In the genomic region with DNA sequence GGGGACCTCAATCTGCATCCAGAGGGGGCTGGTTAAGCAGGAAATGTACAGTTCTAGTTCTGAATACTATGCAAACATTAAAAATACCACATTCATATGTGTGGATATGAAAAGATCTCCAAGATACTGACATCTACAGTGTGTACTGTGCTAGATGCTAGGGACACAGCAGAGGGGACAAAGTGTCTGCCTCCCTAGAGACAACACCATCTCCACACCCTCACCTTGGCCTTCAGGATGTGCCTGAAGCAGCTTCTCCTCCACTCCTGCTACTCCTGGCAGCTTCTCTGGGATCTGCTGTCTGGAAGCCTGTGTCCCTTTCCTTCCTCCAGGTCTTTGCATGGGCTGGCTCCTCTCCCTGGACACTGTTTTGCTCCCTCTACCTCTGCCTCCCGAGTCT, we compare ENCODE assay signal across 26 cellular contexts. TPM values are rescaled to one million over a fixed set of nuclear protein-coding genes. Genes with fewer than 3 reads are reported as not detected.
A peak's percentile ranks its signal among the peaks of the same experiment; 100 is the strongest.
DNase-seq lines count a peak whose midpoint lies in the region; ATAC-seq, FAIRE-seq and TF ChIP-seq lines count a peak whose summit lies in the region.
"Had no signal": no experiment of that assay in that cellular context is flagged by ENCODE, and none has a peak within 500 bp of the region (broad histone marks: within the 10 kb centered on the region; RNA-seq: fewer than 3 reads in every experiment).

No MANE protein-coding gene starts in this region.

- intact Hi-C loops in kidney (cut with DNase I) = no loop called here
- intact Hi-C loops in activated naive CD4-positive, alpha-beta T cell treated with anti-CD3 and anti-CD28 coated beads for 36 hours (cut with micrococcal nuclease) = no loop called here

- no peaks in the 10 kb centered on the region for H3K27me3 ChIP-seq in CD8-positive, alpha-beta memory T cell (ENCODE audit: insufficient read depth, low read length, poor library complexity, severe bottlenecking)
- H3K27me3 ChIP-seq in H1 (replicated peaks in 1 of 4; ENCODE audit: control insufficient read depth in 3 of 4, extremely low read depth in 1 of 4, insufficient read depth in 3 of 4, low read length in 3 of 4) = no peaks in the 10 kb centered on the region
- H3K27me3 ChIP-seq in trophoblast cell (ENCODE audit: insufficient read depth, low read length) = no peaks in the 10 kb centered on the region
- H3K27me3 ChIP-seq: heart right ventricle, vagina had no signal

- DNase-seq in CD8-positive, alpha-beta memory T cell = no peak
- DNase-seq in H1 (ENCODE audit: low read depth in 1 of 2, low spot score in 2 of 2) (no peak), trophoblast cell (no peak), kidney (no peak), NCI-H1694 treated with DMSO at 0.1 percent for 48 hours (lab: John Stamatoyannopoulos, UW) (no peak)
- DNase-seq in activated naive CD4-positive, alpha-beta T cell treated with anti-CD3 and anti-CD28 coated beads for 36 hours = no peak
- DNase-seq: activated B cell treated with CpG ODN at 0.5 μM for 24 hours; activated CD4-positive, alpha-beta T cell treated with anti-CD3 and anti-CD28 coated beads, Interleukin-2, amount 50 U/mL, for 48 hours; activated naive CD4-positive, alpha-beta T cell treated with anti-CD3 and anti-CD28 coated beads, Interleukin-2, amount 10 ng/mL, durations not matched to agents 7 days and 5 days; anterior cingulate cortex; C1 segment of cervical spinal cord; central memory CD4-positive, alpha-beta T cell; heart right ventricle; mesendoderm; MM.1S; naive B cell; NCI-H1417; NCI-H446 treated with DMSO at 0.1 percent for 48 hours; Right ventricle myocardium superior; stimulated activated CD4-positive, alpha-beta T cell treated with anti-CD3 and anti-CD28 coated beads, Interleukin-1b, Interleukin-23, amount 100 ng/mL, for 48 hours; T1000 had no signal

- H4K12ac ChIP-seq in trophoblast cell (ENCODE audit: low read depth, low read length) = no peak overlapping the region

- no peak overlapping the region for H3K4me2 ChIP-seq in H1 (ENCODE audit: insufficient read depth in 1 of 2, low read depth in 2 of 2, low read length in 2 of 2)
- no peak overlapping the region for H3K4me2 ChIP-seq in trophoblast cell (ENCODE audit: low read length)

- peaks cover 25% of the 10 kb centered on the region for H3K4me1 ChIP-seq in CD8-positive, alpha-beta memory T cell (ENCODE audit: insufficient read depth, low read length)
- H3K4me1 ChIP-seq in H1 (replicated peaks in 1 of 4; ENCODE audit: control insufficient read depth in 3 of 4, insufficient read depth in 4 of 4, low read length in 3 of 4) (peaks cover 0 to 5% (median 0%) of the 10 kb centered on the region in 4 experiments; a peak in 1 of 7 replicates), trophoblast cell (ENCODE audit: control insufficient read depth in 1 of 2, insufficient read depth in 2 of 2, low read length in 2 of 2) (peaks cover 0 to 2% of the 10 kb centered on the region in 2 experiments), kidney (ENCODE audit: control insufficient read depth in 1 of 2, insufficient read depth in 1 of 2, low read depth in 1 of 2, low read length in 2 of 2) (no peaks in the 10 kb centered on the region)
- H3K4me1 ChIP-seq: vagina had no signal

- H3K4me3 Mint-ChIP-seq in CD8-positive, alpha-beta memory T cell = peak overlapping the region in 4 of 7 donors; percentile 26 to 83 (median 74)
- no peak overlapping the region for H3K4me3 Mint-ChIP-seq in activated naive CD4-positive, alpha-beta T cell treated with anti-CD3 and anti-CD28 coated beads for 36 hours
- H3K4me3 Mint-ChIP-seq: activated B cell treated with CpG ODN at 0.5 μM for 24 hours; activated naive CD4-positive, alpha-beta T cell treated with anti-CD3 and anti-CD28 coated beads, Interleukin-2, amount 10 ng/mL, durations not matched to agents 7 days and 5 days; naive B cell had no signal

- H3K9me3 Mint-ChIP-seq in CD8-positive, alpha-beta memory T cell = no peaks in the 10 kb centered on the region
- H3K9me3 Mint-ChIP-seq in activated naive CD4-positive, alpha-beta T cell treated with anti-CD3 and anti-CD28 coated beads for 36 hours = no peaks in the 10 kb centered on the region
- H3K9me3 Mint-ChIP-seq: activated B cell treated with CpG ODN at 0.5 μM for 24 hours; activated naive CD4-positive, alpha-beta T cell treated with anti-CD3 and anti-CD28 coated beads, Interleukin-2, amount 10 ng/mL, durations not matched to agents 7 days and 5 days; naive B cell had no signal

- H3K79me1 ChIP-seq in H1 (ENCODE audit: low read depth, low read length) = peaks cover 2% of the 10 kb centered on the region; the same call in 1 of the 2 replicates
- H3K79me1 ChIP-seq in trophoblast cell (ENCODE audit: low read length) = no peaks in the 10 kb centered on the region

- H3K4me1 Mint-ChIP-seq in CD8-positive, alpha-beta memory T cell = peaks cover 33 to 39% (median 37%) of the 10 kb centered on the region in 3 donors
- no peaks in the 10 kb centered on the region for H3K4me1 Mint-ChIP-seq in activated naive CD4-positive, alpha-beta T cell treated with anti-CD3 and anti-CD28 coated beads for 36 hours (ENCODE audit: low read depth)
- H3K4me1 Mint-ChIP-seq: activated B cell treated with CpG ODN at 0.5 μM for 24 hours; activated naive CD4-positive, alpha-beta T cell treated with anti-CD3 and anti-CD28 coated beads, Interleukin-2, amount 10 ng/mL, durations not matched to agents 7 days and 5 days; naive B cell had no signal

- H3K27ac Mint-ChIP-seq in CD8-positive, alpha-beta memory T cell = peak overlapping the region; percentile 20 to 98 (median 86)
- H3K27ac Mint-ChIP-seq in activated naive CD4-positive, alpha-beta T cell treated with anti-CD3 and anti-CD28 coated beads for 36 hours = no peak overlapping the region
- H3K27ac Mint-ChIP-seq: activated B cell treated with CpG ODN at 0.5 μM for 24 hours; activated naive CD4-positive, alpha-beta T cell treated with anti-CD3 and anti-CD28 coated beads, Interleukin-2, amount 10 ng/mL, durations not matched to agents 7 days and 5 days had no signal

- no peaks in the 10 kb centered on the region for H3K27me3 Mint-ChIP-seq in CD8-positive, alpha-beta memory T cell
- H3K27me3 Mint-ChIP-seq in activated naive CD4-positive, alpha-beta T cell treated with anti-CD3 and anti-CD28 coated beads for 36 hours (ENCODE audit: low read depth) = no peaks in the 10 kb centered on the region
- H3K27me3 Mint-ChIP-seq: activated B cell treated with CpG ODN at 0.5 μM for 24 hours, naive B cell had no signal

- no peak overlapping the region for H3K4ac ChIP-seq in H1 (replicated peaks; ENCODE audit: insufficient read length, low read depth, low read length)
- no peak overlapping the region for H3K4ac ChIP-seq in trophoblast cell (ENCODE audit: low read depth, low read length)

- H3K18ac ChIP-seq in H1 (ENCODE audit: extremely low read depth, low read length) = no peak overlapping the region
- H3K18ac ChIP-seq in trophoblast cell (ENCODE audit: low read length) = peak overlapping the region; percentile 5

- H3K14ac ChIP-seq in H1 (ENCODE audit: insufficient read length) (no peak overlapping the region), trophoblast cell (ENCODE audit: low read length) (no peak overlapping the region)

- no peak for ATAC-seq in GM18502 (IDR thresholded peaks at IDR 0.05; ENCODE audit: poor library complexity, unreplicated experiment)
- ATAC-seq: HCT116, heart right ventricle, left lobe of liver had no signal

- TF ChIP-seq RAD21 in H1 (IDR thresholded peaks at IDR 0.05 in 1 of 2, conservative IDR thresholded peaks at IDR 0.05 in 1 of 2; ENCODE audit: low read depth in 2 of 2, low read length in 2 of 2) = no peak

- TF ChIP-seq CTCF in VCaP (conservative IDR thresholded peaks at IDR 0.05) (no peak), H1 (IDR thresholded peaks at IDR 0.05; ENCODE audit: control extremely low read depth in 1 of 3, insufficient read depth in 1 of 3, low read depth in 1 of 3, low read length in 3 of 3) (no peak), kidney (IDR thresholded peaks at IDR 0.05; ENCODE audit: borderline replicate concordance, extremely low read depth, insufficient read depth) (no peak)

- no peak overlapping the region for H3K9ac ChIP-seq in H1 (replicated peaks in 1 of 4; ENCODE audit: extremely low read depth in 1 of 4, low read depth in 3 of 4, low read length in 3 of 4)
- H3K9ac ChIP-seq in trophoblast cell (ENCODE audit: low read length) = no peak overlapping the region
- H3K9ac ChIP-seq in kidney (ENCODE audit: low read length in 2 of 2) = no peak overlapping the region

- H4K20me1 ChIP-seq in H1 (replicated peaks in 1 of 2; ENCODE audit: control insufficient read depth in 1 of 2, insufficient read depth in 2 of 2, low read length in 2 of 2) = peaks cover 0 to 1% of the 10 kb centered on the region in 2 experiments

- H3K79me2 ChIP-seq in H1 (ENCODE audit: control insufficient read depth in 1 of 2, insufficient read depth in 2 of 2, low read length in 2 of 2) (no peaks in the 10 kb centered on the region), trophoblast cell (ENCODE audit: control insufficient read depth, insufficient read depth, low read length, poor library complexity) (no peaks in the 10 kb centered on the region)

- no peaks in the 10 kb centered on the region for H3K36me3 ChIP-seq in CD8-positive, alpha-beta memory T cell (ENCODE audit: insufficient read depth, low read length)
- H3K36me3 ChIP-seq in H1 (ENCODE audit: control insufficient read depth in 2 of 4, insufficient read depth in 4 of 4, low read length in 3 of 4) = no peaks in the 10 kb centered on the region
- H3K36me3 ChIP-seq in trophoblast cell (ENCODE audit: control insufficient read depth in 1 of 2, insufficient read depth in 2 of 2, low read length in 2 of 2) = no peaks in the 10 kb centered on the region
- no peaks in the 10 kb centered on the region for H3K36me3 ChIP-seq in kidney (ENCODE audit: control insufficient read depth in 1 of 2, insufficient read depth in 2 of 2, low read length in 2 of 2)
- H3K36me3 ChIP-seq: vagina had no signal

- no peak for TF ChIP-seq EP300 in H1 (IDR thresholded peaks at IDR 0.05; ENCODE audit: borderline replicate concordance in 1 of 2, low read depth in 2 of 2, low read length in 2 of 2)

- POLR2A ChIA-PET in CD8-positive, alpha-beta memory T cell (lab: Charles Lee) = no interaction called here
- POLR2A ChIA-PET in H1 (lab: Charles Lee; ENCODE audit: partially characterized antibody) = interaction anchor here (0.6 to 4.2 kb wide), 11 partner anchors 10 to 279 kb away, joined by 3 to 25 read pairs (median 4); partner anchors contain the start of genes DYNLL1, RPLP0 and SRSF9

- CTCF ChIA-PET in CD8-positive, alpha-beta memory T cell (lab: Charles Lee) = interaction anchor here (1.4 to 2.3 kb wide), 2 partner anchors 10 to 11 kb away, joined by 3 to 7 read pairs; partner anchors contain the start of gene SRSF9
- CTCF ChIA-PET in H1 (lab: Charles Lee; ENCODE audit: partially characterized antibody) = interaction anchor here (0.6 to 1.9 kb wide), 5 partner anchors 10 to 48 kb away, joined by 3 to 5 read pairs (median 4); partner anchors contain the start of gene DYNLL1
- CTCF ChIA-PET in activated naive CD4-positive, alpha-beta T cell treated with anti-CD3 and anti-CD28 coated beads for 36 hours (lab: Charles Lee) = interaction anchor here (1.7 kb wide), 1 partner anchor 10 kb away, joined by 6 read pairs; the partner anchor contains the start of gene SRSF9

- H2BK20ac ChIP-seq in H1 (ENCODE audit: low read length) = no peak overlapping the region

- no peak overlapping the region for H2AFZ ChIP-seq in H1 (ENCODE audit: low read length)
- H2AFZ ChIP-seq in trophoblast cell (ENCODE audit: insufficient read depth, low read length, poor library complexity) = no peak overlapping the region

- H3K23me2 ChIP-seq in H1 (ENCODE audit: low read depth, low read length) = no peaks in the 10 kb centered on the region

- H2BK12ac ChIP-seq in H1 (ENCODE audit: low read depth, low read length) = peak overlapping the region; percentile 86; the same call in 1 of the 2 replicates
- H2BK12ac ChIP-seq in trophoblast cell (ENCODE audit: low read length) = no peak overlapping the region

- H2BK5ac ChIP-seq in H1 (ENCODE audit: low read depth, low read length) (no peak overlapping the region), trophoblast cell (ENCODE audit: low read depth, low read length, poor library complexity) (no peak overlapping the region)

- H2BK15ac ChIP-seq in H1 (ENCODE audit: low read length) = no peak overlapping the region

- WGBS in H1 (ENCODE audit: extremely low coverage in 1 of 2, insufficient coverage in 1 of 2, insufficient read length in 1 of 2, insufficient replicate concordance in 2 of 2, low coverage in 1 of 2, low lambda C conversion rate in 2 of 2, missing lambda C conversion rate in 1 of 2), 2 experiments = 91% methylated on average over 1 of the region's 1 CpG; no CpG with 5 or more reads in 1 of the 2 experiments
- no CpG with 5 or more reads among the region's 1 CpG for WGBS in trophoblast cell (ENCODE audit: extremely low coverage, insufficient coverage, insufficient read length)

- no peaks in the 10 kb centered on the region for H3K9me3 ChIP-seq in CD8-positive, alpha-beta memory T cell (ENCODE audit: low read length)
- H3K9me3 ChIP-seq in H1 (ENCODE audit: insufficient read depth in 2 of 2, low read depth in 1 of 2, low read length in 1 of 2) (no peaks in the 10 kb centered on the region), trophoblast cell (ENCODE audit: insufficient read depth, low read depth, low read length) (no peaks in the 10 kb centered on the region), kidney (ENCODE audit: control insufficient read depth in 1 of 2, low read length in 2 of 2) (no peaks in the 10 kb centered on the region)
- H3K9me3 ChIP-seq: heart right ventricle, vagina had no signal

- H4K8ac ChIP-seq in H1 (ENCODE audit: extremely low read depth, insufficient read depth, low read length) = no peak overlapping the region
- H4K8ac ChIP-seq in trophoblast cell (ENCODE audit: low read depth, low read length) = no peak overlapping the region

- no peak overlapping the region for H2BK120ac ChIP-seq in H1 (replicated peaks; ENCODE audit: low read depth, low read length)
- no peak overlapping the region for H2BK120ac ChIP-seq in trophoblast cell (ENCODE audit: insufficient read depth, low read length, poor library complexity)

- no peak overlapping the region for H2AK5ac ChIP-seq in H1 (ENCODE audit: low read depth, low read length)
- no peak overlapping the region for H2AK5ac ChIP-seq in trophoblast cell (ENCODE audit: low read length)

- H3K36me3 Mint-ChIP-seq in CD8-positive, alpha-beta memory T cell = peaks cover 0 to 3% (median 0%) of the 10 kb centered on the region in 3 donors
- H3K36me3 Mint-ChIP-seq in activated naive CD4-positive, alpha-beta T cell treated with anti-CD3 and anti-CD28 coated beads for 36 hours (ENCODE audit: low read depth) = no peaks in the 10 kb centered on the region
- H3K36me3 Mint-ChIP-seq: activated naive CD4-positive, alpha-beta T cell treated with anti-CD3 and anti-CD28 coated beads, Interleukin-2, amount 10 ng/mL, durations not matched to agents 7 days and 5 days; naive B cell had no signal

- H3K23ac ChIP-seq in H1 (ENCODE audit: insufficient read length) (no peak overlapping the region), trophoblast cell (ENCODE audit: low read length) (no peak overlapping the region)

- no peak overlapping the region for H4K5ac ChIP-seq in H1 (ENCODE audit: insufficient read length, low read depth, low read length)

- FAIRE-seq in H1 (lab: Jason Lieb, UNC) (no peak), kidney (lab: Jason Lieb, UNC) (no peak)

- H3K56ac ChIP-seq in H1 (replicated peaks; ENCODE audit: insufficient read length, low read depth, low read length) = no peak overlapping the region

- no peak overlapping the region for H3K4me3 ChIP-seq in CD8-positive, alpha-beta memory T cell (ENCODE audit: low read length)
- H3K4me3 ChIP-seq in H1 (ENCODE audit: extremely low read depth in 1 of 4, insufficient read depth in 2 of 4, low read depth in 3 of 4, low read length in 4 of 4) = no peak overlapping the region
- H3K4me3 ChIP-seq in trophoblast cell (ENCODE audit: low read depth, low read length) = no peak overlapping the region
- no peak overlapping the region for H3K4me3 ChIP-seq in kidney (ENCODE audit: low read length in 2 of 2)
- H3K4me3 ChIP-seq: heart right ventricle, vagina had no signal

- TF ChIP-seq POLR2A in H1 (IDR thresholded peaks at IDR 0.05; ENCODE audit: control extremely low read depth in 1 of 2, low read depth in 2 of 2, low read length in 2 of 2) = no peak

- H4K91ac ChIP-seq in H1 (replicated peaks; ENCODE audit: insufficient read length, low read length) (no peak overlapping the region), trophoblast cell (ENCODE audit: low read depth, low read length) (no peak overlapping the region)

- H3K27ac ChIP-seq in CD8-positive, alpha-beta memory T cell (ENCODE audit: low read depth, low read length) = peak overlapping the region; percentile 3
- H3K27ac ChIP-seq in VCaP = peak overlapping the region; percentile 19; the same call in 1 of the 2 replicates
- H3K27ac ChIP-seq in H1 (ENCODE audit: low read depth, low read length) = no peak overlapping the region
- H3K27ac ChIP-seq in trophoblast cell (ENCODE audit: low read depth, low read length) = no peak overlapping the region
- no peak overlapping the region for H3K27ac ChIP-seq in kidney (ENCODE audit: low read depth in 2 of 2, low read length in 2 of 2)
- H3K27ac ChIP-seq: vagina had no signal

RNA-seq across cellular contexts. Expression of gene SRSF9, which starts 10.7 kb away (rescaled TPM):
- total RNA-seq in CD8-positive, alpha-beta memory T cell = 100 to 1,000 TPM; 269 to 272 TPM
- 214 TPM for polyA plus RNA-seq in CD8-positive, alpha-beta memory T cell
- total RNA-seq in H1 (2021; fragmentation: NEBNext Ultra II Directional; extraction: Animal tissue kit (Norgen Biotek cat#: 25700)) = 304 and 307 TPM in 2 replicates
- polyA plus RNA-seq in H1 (2011; rRNA removed) (148 and 172 TPM in 2 replicates), kidney (ENCODE audit: insufficient read depth, low read depth, low replicate concordance) (151 TPM)
- 254 TPM for polyA plus RNA-seq in H1 (2011; cell fraction: cytosol; rRNA removed)
- polyA plus RNA-seq in H1 (2011; cell fraction: nucleus; rRNA removed) = 84.5 TPM
- polyA plus RNA-seq in H1 (2012, experiment 1 of 2) = 249 to 298 TPM (median 293 TPM) in 4 replicates
- polyA plus RNA-seq in H1 (2012, experiment 2 of 2) = 207 TPM
- 218 TPM for polyA plus RNA-seq in H1 (2013, experiment 1 of 2)
- 236 TPM for polyA plus RNA-seq in H1 (2013, experiment 2 of 2)
- polyA minus RNA-seq in H1 (2011; rRNA and poly(A)+ RNA removed) = 74.5 and 95.4 TPM in 2 replicates
- 134 TPM for polyA minus RNA-seq in H1 (2011; cell fraction: cytosol; rRNA and poly(A)+ RNA removed)
- polyA minus RNA-seq in H1 (2011; cell fraction: nucleus; rRNA and poly(A)+ RNA removed) = 86.6 TPM
- 217 and 221 TPM in 2 replicates for polyA plus RNA-seq in trophoblast cell (2013)
- 144 TPM for total RNA-seq in kidney
- 100 to 1,000 TPM; 164 to 171 TPM for total RNA-seq in activated naive CD4-positive, alpha-beta T cell treated with anti-CD3 and anti-CD28 coated beads for 36 hours

RNA-seq across cellular contexts. Expression of gene DYNLL1, which starts 15.7 kb away (rescaled TPM):
- total RNA-seq in CD8-positive, alpha-beta memory T cell = 100 to 1,000 TPM; 288 to 296 TPM
- 304 TPM for polyA plus RNA-seq in CD8-positive, alpha-beta memory T cell
- 419 and 423 TPM in 2 replicates for total RNA-seq in H1 (2021; fragmentation: NEBNext Ultra II Directional; extraction: Animal tissue kit (Norgen Biotek cat#: 25700))
- polyA plus RNA-seq in H1 (2011; rRNA removed) = 314 and 488 TPM in 2 replicates
- polyA plus RNA-seq in H1 (2011; cell fraction: cytosol; rRNA removed) = 519 TPM
- polyA plus RNA-seq in H1 (2011; cell fraction: nucleus; rRNA removed) = 154 TPM
- 457 to 576 TPM (median 535 TPM) in 4 replicates for polyA plus RNA-seq in H1 (2012, experiment 1 of 2)
- polyA plus RNA-seq in H1 (2012, experiment 2 of 2) = 681 TPM
- polyA plus RNA-seq in H1 (2013, experiment 1 of 2) = 402 TPM
- 410 TPM for polyA plus RNA-seq in H1 (2013, experiment 2 of 2)
- polyA minus RNA-seq in H1 (2011; rRNA and poly(A)+ RNA removed) = 117 and 134 TPM in 2 replicates
- 152 TPM for polyA minus RNA-seq in H1 (2011; cell fraction: cytosol; rRNA and poly(A)+ RNA removed)
- 85.4 TPM for polyA minus RNA-seq in H1 (2011; cell fraction: nucleus; rRNA and poly(A)+ RNA removed)
- 658 and 709 TPM in 2 replicates for polyA plus RNA-seq in trophoblast cell (2013)
- 258 TPM for total RNA-seq in kidney
- polyA plus RNA-seq in kidney (ENCODE audit: insufficient read depth, low read depth, low replicate concordance) = 757 TPM
- 10 to 100 TPM; 93.4 to 93.5 TPM for total RNA-seq in activated naive CD4-positive, alpha-beta T cell treated with anti-CD3 and anti-CD28 coated beads for 36 hours

RNA-seq across cellular contexts. Expression of gene GATC, which starts 34.0 kb away (rescaled TPM):
- total RNA-seq in CD8-positive, alpha-beta memory T cell = 10 to 100 TPM; 28.6 to 30.6 TPM
- polyA plus RNA-seq in CD8-positive, alpha-beta memory T cell = 29.8 TPM
- 30.4 and 34.2 TPM in 2 replicates for total RNA-seq in H1 (2021; fragmentation: NEBNext Ultra II Directional; extraction: Animal tissue kit (Norgen Biotek cat#: 25700))
- 13.2 and 13.6 TPM in 2 replicates for polyA plus RNA-seq in H1 (2011; rRNA removed)
- polyA plus RNA-seq in H1 (2011; cell fraction: cytosol; rRNA removed) = 13.9 TPM
- polyA plus RNA-seq in H1 (2011; cell fraction: nucleus; rRNA removed) = 33.8 TPM
- 11.2 to 18.5 TPM (median 15.4 TPM) in 4 replicates for polyA plus RNA-seq in H1 (2012, experiment 1 of 2)
- 11.6 TPM for polyA plus RNA-seq in H1 (2012, experiment 2 of 2)
- 20.0 TPM for polyA plus RNA-seq in H1 (2013, experiment 1 of 2)
- 19.1 TPM for polyA plus RNA-seq in H1 (2013, experiment 2 of 2)
- 12.3 and 20.5 TPM in 2 replicates for polyA minus RNA-seq in H1 (2011; rRNA and poly(A)+ RNA removed)
- 7.3 TPM for polyA minus RNA-seq in H1 (2011; cell fraction: cytosol; rRNA and poly(A)+ RNA removed)
- polyA minus RNA-seq in H1 (2011; cell fraction: nucleus; rRNA and poly(A)+ RNA removed) = 25.8 TPM
- 18.2 and 18.5 TPM in 2 replicates for polyA plus RNA-seq in trophoblast cell (2013)
- 39.4 TPM for total RNA-seq in kidney
- 13.7 TPM for polyA plus RNA-seq in kidney (ENCODE audit: insufficient read depth, low read depth, low replicate concordance)
- 10 to 100 TPM; 33.1 to 35.3 TPM for total RNA-seq in activated naive CD4-positive, alpha-beta T cell treated with anti-CD3 and anti-CD28 coated beads for 36 hours

RNA-seq across cellular contexts. Expression of gene TRIAP1, which starts 34.0 kb away (rescaled TPM):
- 10 to 100 TPM; 87.0 to 88.1 TPM for total RNA-seq in CD8-positive, alpha-beta memory T cell
- polyA plus RNA-seq in CD8-positive, alpha-beta memory T cell = 51.6 TPM
- 58.5 and 63.4 TPM in 2 replicates for total RNA-seq in H1 (2021; fragmentation: NEBNext Ultra II Directional; extraction: Animal tissue kit (Norgen Biotek cat#: 25700))
- polyA plus RNA-seq in H1 (2011; rRNA removed) = 20.8 and 42.0 TPM in 2 replicates
- 52.7 TPM for polyA plus RNA-seq in H1 (2011; cell fraction: cytosol; rRNA removed)
- 10.2 TPM for polyA plus RNA-seq in H1 (2011; cell fraction: nucleus; rRNA removed)
- 65.2 to 124 TPM (median 69.0 TPM) in 4 replicates for polyA plus RNA-seq in H1 (2012, experiment 1 of 2)
- polyA plus RNA-seq in H1 (2012, experiment 2 of 2) = 19.1 TPM
- polyA plus RNA-seq in H1 (2013, experiment 1 of 2) = 67.4 TPM
- 72.8 TPM for polyA plus RNA-seq in H1 (2013, experiment 2 of 2)
- 15.2 and 19.3 TPM in 2 replicates for polyA minus RNA-seq in H1 (2011; rRNA and poly(A)+ RNA removed)
- polyA minus RNA-seq in H1 (2011; cell fraction: cytosol; rRNA and poly(A)+ RNA removed) = 32.7 TPM
- 17.4 TPM for polyA minus RNA-seq in H1 (2011; cell fraction: nucleus; rRNA and poly(A)+ RNA removed)
- polyA plus RNA-seq in trophoblast cell (2013) = 63.0 and 63.9 TPM in 2 replicates
- 15.6 TPM for total RNA-seq in kidney
- polyA plus RNA-seq in kidney (ENCODE audit: insufficient read depth, low read depth, low replicate concordance) = 28.2 TPM
- 10 to 100 TPM; 56.8 to 59.2 TPM for total RNA-seq in activated naive CD4-positive, alpha-beta T cell treated with anti-CD3 and anti-CD28 coated beads for 36 hours

RNA-seq across cellular contexts. Expression of gene COX6A1, which starts 42.3 kb away (rescaled TPM):
- 100 to 1,000 TPM; 475 TPM for total RNA-seq in CD8-positive, alpha-beta memory T cell
- polyA plus RNA-seq in CD8-positive, alpha-beta memory T cell = 785 TPM
- 437 and 465 TPM in 2 replicates for total RNA-seq in H1 (2021; fragmentation: NEBNext Ultra II Directional; extraction: Animal tissue kit (Norgen Biotek cat#: 25700))
- polyA plus RNA-seq in H1 (2011; rRNA removed) (2,792 and 3,254 TPM in 2 replicates), kidney (ENCODE audit: insufficient read depth, low read depth, low replicate concordance) (1,697 TPM)
- polyA plus RNA-seq in H1 (2011; cell fraction: cytosol; rRNA removed) = 1,527 TPM
- polyA plus RNA-seq in H1 (2011; cell fraction: nucleus; rRNA removed) = 2,437 TPM
- polyA plus RNA-seq in H1 (2012, experiment 1 of 2) = 684 to 863 TPM (median 778 TPM) in 4 replicates
- polyA plus RNA-seq in H1 (2012, experiment 2 of 2) = 1,585 TPM
- 2,536 TPM for polyA plus RNA-seq in H1 (2013, experiment 1 of 2)
- polyA plus RNA-seq in H1 (2013, experiment 2 of 2) = 2,012 TPM
- 278 and 324 TPM in 2 replicates for polyA minus RNA-seq in H1 (2011; rRNA and poly(A)+ RNA removed)
- polyA minus RNA-seq in H1 (2011; cell fraction: cytosol; rRNA and poly(A)+ RNA removed) = 176 TPM
- 310 TPM for polyA minus RNA-seq in H1 (2011; cell fraction: nucleus; rRNA and poly(A)+ RNA removed)
- 832 and 878 TPM in 2 replicates for polyA plus RNA-seq in trophoblast cell (2013)
- total RNA-seq in kidney = 331 TPM
- total RNA-seq in activated naive CD4-positive, alpha-beta T cell treated with anti-CD3 and anti-CD28 coated beads for 36 hours = 100 to 1,000 TPM; 536 to 540 TPM

Comparison
In these comparisons a context has a peak if more than half of its experiments do, and no peak if none do; other contexts are left out.
1. H3K27ac ChIP-seq: peak in CD8-positive, alpha-beta memory T cell (single experiment) and VCaP (single experiment); none in H1 (single experiment), trophoblast cell (single experiment) and kidney (0 of 2).